In the genomic region with DNA sequence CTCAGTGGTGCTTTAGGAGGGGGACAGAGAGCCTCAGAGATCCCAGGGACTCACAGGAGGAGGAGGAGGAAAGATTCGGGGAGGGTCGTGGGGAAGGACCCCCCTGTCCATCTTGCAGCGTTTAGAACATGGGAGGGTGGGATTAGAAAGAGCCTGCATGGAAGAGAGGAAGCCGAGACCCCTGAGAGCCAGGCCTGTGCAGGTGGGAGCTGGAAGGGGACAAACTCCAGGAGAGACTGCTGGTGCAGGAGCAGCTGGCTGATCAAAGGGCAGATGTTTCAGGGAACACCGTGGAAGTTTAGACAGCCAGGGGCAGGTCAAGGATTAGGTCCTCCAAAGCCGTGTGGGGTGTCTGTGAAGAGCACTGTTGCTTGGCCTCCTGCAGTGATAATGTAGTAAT, we compare ENCODE assay signal across 7 cellular contexts.
"Had no signal": no experiment of that assay in that cellular context is flagged by ENCODE, and none has a peak within 500 bp of the region (broad histone marks: within the 10 kb centered on the region; RNA-seq: fewer than 3 reads in every experiment).

No MANE protein-coding gene starts in this region.

- H3K4me1 Mint-ChIP-seq: IgD-negative memory B cell had no signal

- H3K4me3 ChIP-seq: GM23248, HAP-1 had no signal

- H3K27ac Mint-ChIP-seq: HFFc6 had no signal

- H3K36me3 ChIP-seq: HAP-1 had no signal

- H3K4me1 ChIP-seq: HAP-1 had no signal

- DNase-seq: GM23248, GOT3, H7, HFFc6 had no signal

- H3K27ac ChIP-seq: GM23248, HL-60 had no signal

- H3K9me3 ChIP-seq: HAP-1 had no signal

- H3K27me3 Mint-ChIP-seq: IgD-negative memory B cell had no signal

- H3K4me3 Mint-ChIP-seq: HFFc6, IgD-negative memory B cell had no signal
